1 cellular context compared by ENCODE assay signal in genomic region chr7:5528815-5529442, GRCh38.
TF ChIP-seq lines count a peak whose summit lies in the region.

No MANE protein-coding gene starts in this region.

TF ChIP-seq in HepG2, 621 proteins besides CTCF, POLR2A, EP300 and RAD21 (continues in another document):
- TF ChIP-seq ZNF230 (CRISPR knock-in tag; IDR thresholded peaks at IDR 0.05) (0 out of 2 replicates have a peak, but pooled peaks have one; percentile 26), MTA1 (CRISPR knock-in tag; IDR thresholded peaks at IDR 0.05; ENCODE audit: borderline replicate concordance) (0 out of 2 replicates have a peak, but pooled peaks have one; percentile 23), POLR2AphosphoS5 (IDR thresholded peaks at IDR 0.05; ENCODE audit: low read depth, low read length) (peak; percentile 53; the same call in 1 of the 2 replicates), ZSCAN20 (CRISPR knock-in tag; IDR thresholded peaks at IDR 0.05; ENCODE audit: borderline replicate concordance) (no peak), ZNF337 (CRISPR knock-in tag; IDR thresholded peaks at IDR 0.05; ENCODE audit: borderline replicate concordance, low read depth) (no peak), MYPOP (CRISPR knock-in tag; IDR thresholded peaks at IDR 0.05) (no peak), ZBTB4 (CRISPR knock-in tag; IDR thresholded peaks at IDR 0.05; ENCODE audit: borderline replicate concordance) (peak; percentile 25; the same call in 1 of the 2 replicates), CSRNP1 (CRISPR knock-in tag; IDR thresholded peaks at IDR 0.05) (0 out of 2 replicates have a peak, but pooled peaks have one; percentile 24), SRY (CRISPR knock-in tag; IDR thresholded peaks at IDR 0.05) (peak; percentile 28; the same call in 1 of the 2 replicates), JUNB (CRISPR knock-in tag; IDR thresholded peaks at IDR 0.05; ENCODE audit: borderline replicate concordance) (peak; percentile 4; the same call in 1 of the 2 replicates), ZFP91 (CRISPR knock-in tag; IDR thresholded peaks at IDR 0.05; ENCODE audit: borderline replicate concordance) (0 out of 2 replicates have a peak, but pooled peaks have one; percentile 14), HMGXB4 (CRISPR knock-in tag; IDR thresholded peaks at IDR 0.05; ENCODE audit: borderline replicate concordance in 1 of 2, low read depth in 1 of 2) (peak in 1 of 2 experiments; percentile 11; a peak in 1 of 4 replicates), ARNTL (CRISPR knock-in tag; IDR thresholded peaks at IDR 0.05) (no peak), MLLT10 (CRISPR knock-in tag; IDR thresholded peaks at IDR 0.05) (0 out of 2 replicates have a peak, but pooled peaks have one; percentile 72), KDM5A (IDR thresholded peaks at IDR 0.05; ENCODE audit: borderline replicate concordance, low read length) (peak; percentile 45), ZKSCAN1 (IDR thresholded peaks at IDR 0.05; ENCODE audit: low read length) (peak; percentile 97), ZNF609 (CRISPR knock-in tag; IDR thresholded peaks at IDR 0.05; ENCODE audit: borderline replicate concordance) (0 out of 2 replicates have a peak, but pooled peaks have one; percentile 48), ZNF512B (CRISPR knock-in tag; IDR thresholded peaks at IDR 0.05; ENCODE audit: borderline replicate concordance) (0 out of 2 replicates have a peak, but pooled peaks have one; percentile 31), ZSCAN21 (CRISPR knock-in tag; IDR thresholded peaks at IDR 0.05; ENCODE audit: borderline replicate concordance) (0 out of 2 replicates have a peak, but pooled peaks have one; percentile 6), ZNF280B (CRISPR knock-in tag; IDR thresholded peaks at IDR 0.05; ENCODE audit: borderline replicate concordance) (no peak), GZF1 (CRISPR knock-in tag; IDR thresholded peaks at IDR 0.05) (0 out of 2 replicates have a peak, but pooled peaks have one; percentile 34), ZSCAN5A (CRISPR knock-in tag; IDR thresholded peaks at IDR 0.05; ENCODE audit: borderline replicate concordance) (0 out of 2 replicates have a peak, but pooled peaks have one; percentile 18), RBM22 (optimal IDR thresholded peaks at IDR 0.05; ENCODE audit: low read length) (peak; percentile 1), RARG (CRISPR knock-in tag; IDR thresholded peaks at IDR 0.05; ENCODE audit: low read depth) (no peak), ZSCAN31 (CRISPR knock-in tag; IDR thresholded peaks at IDR 0.05; ENCODE audit: low read depth) (0 out of 2 replicates have a peak, but pooled peaks have one; percentile 36), ZNF24 (IDR thresholded peaks at IDR 0.05) (no peak)
